ENCODE assay signal across 14 cellular contexts in genomic region chr2:213995400-213996105, GRCh38.
DNase-seq lines count a peak whose midpoint lies in the region; ATAC-seq, FAIRE-seq and TF ChIP-seq lines count a peak whose summit lies in the region.
"Had no signal": no experiment of that assay in that cellular context is flagged by ENCODE, and none has a peak within 500 bp of the region (broad histone marks: within the 10 kb centered on the region; RNA-seq: fewer than 3 reads in every experiment).

No MANE protein-coding gene starts in this region.

- H3K79me2 ChIP-seq in astrocyte (ENCODE audit: insufficient read depth, low read length): no peaks in the 10 kb centered on the region

- intact Hi-C loops in kidney (cut with DNase I): no loop called here
- intact Hi-C loops in CD8-positive, alpha-beta T cell (cut with DNase I, micrococcal nuclease): no loop called here

- H3K4me3 ChIP-seq in AG04449 (ENCODE audit: low read depth, low read length) (no peak overlapping the region), astrocyte (ENCODE audit: insufficient read depth, low read depth, low read length) (no peak overlapping the region), kidney (ENCODE audit: low read length in 2 of 2) (no peak overlapping the region)
- H3K4me3 ChIP-seq in CD8-positive, alpha-beta T cell (ENCODE audit: low read depth, low read length): no peak overlapping the region
- H3K4me3 ChIP-seq: SJCRH30 had no signal

- peak; percentile 77 for DNase-seq in AG04449 (ENCODE audit: low read depth, low spot score)
- DNase-seq in HT1080 (ENCODE audit: low read depth): peak; percentile 92
- peak; percentile 94 for DNase-seq in astrocyte (ENCODE audit: low read depth)
- peak; percentile 83 for DNase-seq in glomerular visceral epithelial cell (ENCODE audit: extremely low spot score)
- DNase-seq in Ammon's horn (ENCODE audit: low spot score): no peak
- DNase-seq in kidney: no peak
- DNase-seq in stimulated activated CD4-positive, alpha-beta T cell treated with anti-CD3 and anti-CD28 coated beads, Interleukin-2, amount 100 ng/mL, for 24 hours: no peak
- DNase-seq in CD8-positive, alpha-beta T cell: no peak
- DNase-seq: activated CD4-positive, alpha-beta T cell treated with anti-CD3 and anti-CD28 coated beads for 1 hour; activated gamma-delta T cell treated with Interleukin-2 at 50 U/mL for 16 hours; NCI-H510A; SJCRH30; stimulated activated naive CD8-positive, alpha-beta T cell treated with anti-CD3 and anti-CD28 coated beads, Interleukin-15, Interleukin-2, amounts not matched to agents 100 U/mL and 50 U/mL, for 24 hours had no signal

- H3K36me3 Mint-ChIP-seq in astrocyte (ENCODE audit: low read depth, unreplicated experiment): no peaks in the 10 kb centered on the region
- no peaks in the 10 kb centered on the region for H3K36me3 Mint-ChIP-seq in CD8-positive, alpha-beta T cell

- peaks cover 12% of the 10 kb centered on the region for H3K4me1 ChIP-seq in astrocyte (ENCODE audit: insufficient read depth, low read length)
- no peaks in the 10 kb centered on the region for H3K4me1 ChIP-seq in kidney (ENCODE audit: control insufficient read depth in 1 of 2, insufficient read depth in 1 of 2, low read depth in 1 of 2, low read length in 2 of 2)
- no peaks in the 10 kb centered on the region for H3K4me1 ChIP-seq in CD8-positive, alpha-beta T cell (ENCODE audit: insufficient read depth, low read length)
- H3K4me1 ChIP-seq: SJCRH30 had no signal

- H3K27ac Mint-ChIP-seq in astrocyte (ENCODE audit: unreplicated experiment): peak overlapping the region; percentile 35
- no peak overlapping the region for H3K27ac Mint-ChIP-seq in CD8-positive, alpha-beta T cell

- CTCF ChIA-PET in AG04449 (lab: Yijun Ruan, JAX): no interaction called here
- CTCF ChIA-PET in CD8-positive, alpha-beta T cell (lab: Charles Lee): no interaction called here

- no peaks in the 10 kb centered on the region for H3K27me3 ChIP-seq in astrocyte (ENCODE audit: insufficient read depth, low read length)
- no peaks in the 10 kb centered on the region for H3K27me3 ChIP-seq in CD8-positive, alpha-beta T cell (ENCODE audit: insufficient read depth, low read length)
- H3K27me3 ChIP-seq: SJCRH30 had no signal

- H4K20me1 ChIP-seq in astrocyte (ENCODE audit: insufficient read depth, low read length): no peaks in the 10 kb centered on the region

- H3K27me3 Mint-ChIP-seq in astrocyte (ENCODE audit: low read depth, unreplicated experiment): no peaks in the 10 kb centered on the region
- H3K27me3 Mint-ChIP-seq in CD8-positive, alpha-beta T cell (ENCODE audit: low read depth): no peaks in the 10 kb centered on the region

- H3K27ac ChIP-seq in astrocyte (ENCODE audit: low read depth, low read length) (peak overlapping the region; percentile 53), kidney (ENCODE audit: low read depth in 2 of 2, low read length in 2 of 2) (no peak overlapping the region)
- H3K27ac ChIP-seq in CD8-positive, alpha-beta T cell (ENCODE audit: low read depth, low read length): no peak overlapping the region
- H3K27ac ChIP-seq: C4-2B, SJCRH30 had no signal

- peaks cover 6% of the 10 kb centered on the region for H3K4me1 Mint-ChIP-seq in astrocyte (ENCODE audit: low read depth, unreplicated experiment)
- no peaks in the 10 kb centered on the region for H3K4me1 Mint-ChIP-seq in CD8-positive, alpha-beta T cell (ENCODE audit: low read depth)

- peak overlapping the region; percentile 18 for H2AFZ ChIP-seq in astrocyte (ENCODE audit: low read depth, low read length)

- no peak for ATAC-seq in CD8-positive, alpha-beta T cell
- ATAC-seq: stimulated activated naive CD8-positive, alpha-beta T cell treated with anti-CD3 and anti-CD28 coated beads, Interleukin-15, Interleukin-2, amounts not matched to agents 100 U/mL and 50 U/mL, for 24 hours had no signal

- peak; percentile 69 for FAIRE-seq in astrocyte (lab: Jason Lieb, UNC)
- no peak for FAIRE-seq in kidney (lab: Jason Lieb, UNC)

- H3K36me3 ChIP-seq in astrocyte (ENCODE audit: insufficient read depth, low read length): no peaks in the 10 kb centered on the region
- no peaks in the 10 kb centered on the region for H3K36me3 ChIP-seq in kidney (ENCODE audit: control insufficient read depth in 1 of 2, insufficient read depth in 2 of 2, low read length in 2 of 2)
- H3K36me3 ChIP-seq in CD8-positive, alpha-beta T cell (ENCODE audit: insufficient read depth, low read length): no peaks in the 10 kb centered on the region
- H3K36me3 ChIP-seq: SJCRH30 had no signal

- no peak overlapping the region for H3K9ac ChIP-seq in astrocyte (ENCODE audit: low read length)
- H3K9ac ChIP-seq in kidney (ENCODE audit: low read length in 2 of 2): no peak overlapping the region

- H3K9me3 ChIP-seq in astrocyte (ENCODE audit: insufficient read depth, low read depth, low read length): no peaks in the 10 kb centered on the region
- no peaks in the 10 kb centered on the region for H3K9me3 ChIP-seq in kidney (ENCODE audit: control insufficient read depth in 1 of 2, low read length in 2 of 2)
- H3K9me3 ChIP-seq in CD8-positive, alpha-beta T cell (ENCODE audit: low read length): no peaks in the 10 kb centered on the region
- H3K9me3 ChIP-seq: SJCRH30 had no signal

- H3K4me2 ChIP-seq in astrocyte (ENCODE audit: low read length): peak overlapping the region; percentile 43

- peaks cover 4% of the 10 kb centered on the region for H3K9me3 Mint-ChIP-seq in astrocyte (ENCODE audit: unreplicated experiment)
- no peaks in the 10 kb centered on the region for H3K9me3 Mint-ChIP-seq in CD8-positive, alpha-beta T cell

- H3K4me3 Mint-ChIP-seq in astrocyte (ENCODE audit: unreplicated experiment): no peak overlapping the region
- H3K4me3 Mint-ChIP-seq in CD8-positive, alpha-beta T cell: no peak overlapping the region

- POLR2A ChIA-PET in AG04449 (lab: Yijun Ruan, JAX): interaction anchor here (0.6 to 0.8 kb wide), 2 partner anchors 23 to 147 kb away, joined by 3 read pairs; no protein-coding TSS in a partner anchor
- POLR2A ChIA-PET in CD8-positive, alpha-beta T cell (lab: Charles Lee): no interaction called here

- TF ChIP-seq CTCF in AG04449 (IDR thresholded peaks at IDR 0.05; ENCODE audit: insufficient read depth, low read length, missing control alignments) (no peak), astrocyte (IDR thresholded peaks at IDR 0.05; ENCODE audit: insufficient read depth, low read depth, low read length) (no peak), kidney (IDR thresholded peaks at IDR 0.05; ENCODE audit: borderline replicate concordance, extremely low read depth, insufficient read depth) (no peak)
- no peak for TF ChIP-seq CTCF in CD8-positive, alpha-beta T cell (IDR thresholded peaks at IDR 0.05)

Comparison
In these comparisons a context has a peak if more than half of its experiments do, and no peak if none do; other contexts are left out.
1. DNase-seq: peak in AG04449 (single experiment), HT1080 (single experiment), astrocyte (single experiment) and glomerular visceral epithelial cell (single experiment); none in Ammon's horn (single experiment), kidney (single experiment), stimulated activated CD4-positive, alpha-beta T cell treated with anti-CD3 and anti-CD28 coated beads, Interleukin-2, amount 100 ng/mL, for 24 hours (0 of 2) and CD8-positive, alpha-beta T cell (0 of 7).